Comparison of ENCODE assay signal across 8 cellular contexts in the genomic region with DNA sequence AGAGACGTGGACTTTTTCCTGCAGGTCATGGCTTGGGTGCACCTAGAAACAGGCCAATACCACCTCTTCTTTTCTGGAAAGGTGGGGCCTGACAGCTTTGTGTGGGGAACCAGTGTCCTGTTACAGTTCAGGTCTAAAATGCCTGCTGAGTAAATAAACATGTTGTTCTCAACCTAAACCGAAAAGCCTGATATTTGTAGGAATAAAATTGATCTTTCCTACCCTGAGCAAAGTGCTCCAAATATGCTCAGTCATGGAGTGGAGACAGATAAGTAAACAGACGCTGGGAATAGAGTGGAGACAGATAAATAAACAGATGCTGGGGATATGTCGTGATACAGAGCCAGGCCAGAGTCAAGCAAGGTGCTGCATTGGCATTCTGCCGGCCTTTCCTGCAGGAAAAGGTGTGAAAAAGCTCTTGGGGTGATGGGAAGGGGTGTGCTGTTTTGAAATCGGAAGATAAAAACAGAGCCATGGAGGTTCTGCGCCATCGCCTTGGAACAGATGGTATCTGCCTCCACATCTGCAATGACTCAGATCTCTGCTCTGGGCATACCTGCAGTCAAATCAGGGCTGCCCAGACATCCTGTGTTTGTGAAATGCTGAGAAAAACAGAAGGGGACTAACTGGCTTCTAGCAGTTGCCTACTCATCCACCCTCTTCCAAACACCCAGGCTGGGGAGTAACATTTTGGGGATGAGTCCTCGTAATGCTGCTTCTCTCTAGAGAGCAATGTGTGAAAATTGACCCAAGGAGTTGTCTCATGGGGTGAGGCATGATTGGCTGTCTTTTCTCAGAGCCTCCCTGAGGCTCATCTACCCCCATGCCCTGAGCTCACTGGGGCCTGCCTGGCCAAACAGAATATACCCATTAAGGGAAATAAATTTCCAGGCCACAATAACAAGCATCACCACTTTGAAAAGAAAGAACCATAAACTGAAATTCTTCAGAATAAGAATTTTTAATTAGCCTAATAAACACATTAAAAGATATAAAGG. TPM values are rescaled to one million over a fixed set of nuclear protein-coding genes. Genes with fewer than 3 reads are reported as not detected.
DNase-seq lines count a peak whose midpoint lies in the region; ATAC-seq and TF ChIP-seq lines count a peak whose summit lies in the region.

No MANE protein-coding gene starts in this region.

- H3K4me1 ChIP-seq in spleen = no peaks in the 10 kb centered on the region

- TF ChIP-seq POLR2A in spleen (IDR thresholded peaks at IDR 0.05) = no peak

- H3K27ac Mint-ChIP-seq in activated CD4-positive, alpha-beta memory T cell treated with anti-CD3 and anti-CD28 coated beads for 36 hours = peak overlapping the region; percentile 42

- no peaks in the 10 kb centered on the region for H3K27me3 ChIP-seq in spleen (replicated peaks in 1 of 7)

- no peaks in the 10 kb centered on the region for H3K9me3 ChIP-seq in spleen

- intact Hi-C loops in activated CD4-positive, alpha-beta memory T cell treated with anti-CD3 and anti-CD28 coated beads for 36 hours (cut with micrococcal nuclease) = no loop called here
- intact Hi-C loops in spleen (cut with DNase I; ENCODE audit: low total_unique reads) = no loop called here

- H3K36me3 Mint-ChIP-seq in activated T-cell treated with anti-CD3 and anti-CD28 coated beads, Interleukin-2, amount 50 U/mL, for 4 hours (ENCODE audit: insufficient read depth) = no peaks in the 10 kb centered on the region
- no peaks in the 10 kb centered on the region for H3K36me3 Mint-ChIP-seq in activated CD4-positive, alpha-beta memory T cell treated with anti-CD3 and anti-CD28 coated beads for 36 hours

- H3K4me3 ChIP-seq in spleen = no peak overlapping the region

- 36 to 44% (median 39%) methylated on average over 8 to 9 of the region's 9 CpGs for WGBS in spleen, 5 donors

- H3K9me3 Mint-ChIP-seq in activated T-cell treated with anti-CD3 and anti-CD28 coated beads, Interleukin-2, amount 50 U/mL, for 4 hours = no peaks in the 10 kb centered on the region
- no peaks in the 10 kb centered on the region for H3K9me3 Mint-ChIP-seq in activated CD4-positive, alpha-beta memory T cell treated with anti-CD3 and anti-CD28 coated beads for 36 hours

- H3K36me3 ChIP-seq in spleen = no peaks in the 10 kb centered on the region

- ATAC-seq in activated T-cell treated with anti-CD3 and anti-CD28 coated beads, Interleukin-2, amount 50 U/mL, for 4 hours = peak; percentile 59 to 82
- ATAC-seq in HG03064 (IDR thresholded peaks at IDR 0.05; ENCODE audit: low read depth, unreplicated experiment) = peak; percentile 84

- CTCF ChIA-PET in activated CD4-positive, alpha-beta memory T cell treated with anti-CD3 and anti-CD28 coated beads for 36 hours (lab: Charles Lee) = interaction anchor here (1.1 kb wide), 1 partner anchor 35 kb away, joined by 3 read pairs; no protein-coding TSS in a partner anchor

- peak overlapping the region in 1 of 8 donors; percentile 35 for H3K27ac ChIP-seq in spleen

- peaks cover 3% of the 10 kb centered on the region for H3K27me3 Mint-ChIP-seq in activated T-cell treated with anti-CD3 and anti-CD28 coated beads, Interleukin-2, amount 50 U/mL, for 4 hours (ENCODE audit: low read depth)
- no peaks in the 10 kb centered on the region for H3K27me3 Mint-ChIP-seq in activated CD4-positive, alpha-beta memory T cell treated with anti-CD3 and anti-CD28 coated beads for 36 hours

- DNase-seq in activated T-cell treated with anti-CD3 and anti-CD28 coated beads, Interleukin-2, amount 50 U/mL, for 4 hours = no peak
- DNase-seq in activated T-cell treated with anti-CD3 and anti-CD28 coated beads, Interleukin-2, amount 50 U/mL, for 1 hour = no peak
- peak; percentile 56 for DNase-seq in activated CD4-positive, alpha-beta memory T cell treated with anti-CD3 and anti-CD28 coated beads for 36 hours
- DNase-seq in spleen (peak; percentile 18), HK-2 (ENCODE audit: unreplicated experiment) (no peak), glomerular visceral epithelial cell (ENCODE audit: extremely low spot score) (no peak)
- no peak for DNase-seq in NK-92 treated with Interleukin-12 subunit alpha and Interleukin-12 subunit beta, amount 100 ng/mL, for 24 hours (lab: John Stamatoyannopoulos, UW)

- POLR2A ChIA-PET in activated CD4-positive, alpha-beta memory T cell treated with anti-CD3 and anti-CD28 coated beads for 36 hours (lab: Charles Lee) = no interaction called here

- peaks cover 8% of the 10 kb centered on the region for H3K4me1 Mint-ChIP-seq in activated T-cell treated with anti-CD3 and anti-CD28 coated beads, Interleukin-2, amount 50 U/mL, for 4 hours (ENCODE audit: low read depth)
- peaks cover 8% of the 10 kb centered on the region for H3K4me1 Mint-ChIP-seq in activated CD4-positive, alpha-beta memory T cell treated with anti-CD3 and anti-CD28 coated beads for 36 hours (ENCODE audit: low read depth)

- H3K4me3 Mint-ChIP-seq in activated T-cell treated with anti-CD3 and anti-CD28 coated beads, Interleukin-2, amount 50 U/mL, for 4 hours = no peak overlapping the region
- no peak overlapping the region for H3K4me3 Mint-ChIP-seq in activated CD4-positive, alpha-beta memory T cell treated with anti-CD3 and anti-CD28 coated beads for 36 hours

- TF ChIP-seq CTCF in spleen (IDR thresholded peaks at IDR 0.05 in 8 of 11, conservative IDR thresholded peaks at IDR 0.05 in 3 of 11) = no peak

RNA-seq across cellular contexts. Expression of gene TRPV2, which starts 16.8 kb away (rescaled TPM):
- total RNA-seq in activated T-cell treated with anti-CD3 and anti-CD28 coated beads, Interleukin-2, amount 50 U/mL, for 4 hours = 10 to 100 TPM; 24.7 to 34.0 (median 31.0) TPM
- 10 to 100 TPM; 46.0 to 50.6 TPM for total RNA-seq in activated CD4-positive, alpha-beta memory T cell treated with anti-CD3 and anti-CD28 coated beads for 36 hours
- total RNA-seq in spleen = 10 to 100 TPM; 44.8 to 85.7 (median 50.2) TPM
- polyA plus RNA-seq in spleen = 10 to 100 TPM; 37.0 to 61.3 (median 55.0) TPM

RNA-seq across cellular contexts. Expression of gene UBB, which starts 17.7 kb away (rescaled TPM):
- 1,000 to 10,000 TPM; 1,915 to 2,057 (median 1,991) TPM for total RNA-seq in activated T-cell treated with anti-CD3 and anti-CD28 coated beads, Interleukin-2, amount 50 U/mL, for 4 hours
- total RNA-seq in activated CD4-positive, alpha-beta memory T cell treated with anti-CD3 and anti-CD28 coated beads for 36 hours = 1,000 to 10,000 TPM; 1,695 to 1,771 TPM
- total RNA-seq in spleen = 1,000 to 10,000 TPM in 5 of 7 donors, 100 to 1,000 TPM in 2; 822 to 1,795 (median 1,121) TPM
- 100 to 1,000 TPM; 697 to 951 (median 938) TPM for polyA plus RNA-seq in spleen

RNA-seq across cellular contexts. Expression of gene CENPV, which starts 45.3 kb away (rescaled TPM):
- 100 to 1,000 TPM in 2 of 3 donors, 10 to 100 TPM in 1; 78.4 to 122 (median 103) TPM for total RNA-seq in activated T-cell treated with anti-CD3 and anti-CD28 coated beads, Interleukin-2, amount 50 U/mL, for 4 hours
- 10 to 100 TPM; 43.0 to 44.2 TPM for total RNA-seq in activated CD4-positive, alpha-beta memory T cell treated with anti-CD3 and anti-CD28 coated beads for 36 hours
- total RNA-seq in spleen = 10 to 100 TPM in 2 of 7 donors, 1 to 10 TPM in 5; 5.1 to 15.2 (median 9.5) TPM
- polyA plus RNA-seq in spleen = 10 to 100 TPM; 18.7 to 24.5 (median 19.5) TPM

Comparison
In these comparisons a context has a peak if more than half of its experiments do, and no peak if none do; other contexts are left out.
1. DNase-seq: peak in activated CD4-positive, alpha-beta memory T cell treated with anti-CD3 and anti-CD28 coated beads for 36 hours (single experiment) and spleen (single experiment); none in activated T-cell treated with anti-CD3 and anti-CD28 coated beads, Interleukin-2, amount 50 U/mL, for 4 hours (single experiment), activated T-cell treated with anti-CD3 and anti-CD28 coated beads, Interleukin-2, amount 50 U/mL, for 1 hour (single experiment), HK-2 (single experiment), glomerular visceral epithelial cell (single experiment) and NK-92 treated with Interleukin-12 subunit alpha and Interleukin-12 subunit beta, amount 100 ng/mL, for 24 hours (single experiment).